In genomic region chr3:112681822-112682325, GRCh38 we compare ENCODE assay signal across 14 cellular contexts. TPM values are rescaled to one million over a fixed set of nuclear protein-coding genes. Genes with fewer than 3 reads are reported as not detected.
DNase-seq lines count a peak whose midpoint lies in the region; TF ChIP-seq lines count a peak whose summit lies in the region.
"Had no signal": no experiment of that assay in that cellular context is flagged by ENCODE, and none has a peak within 500 bp of the region (broad histone marks: within the 10 kb centered on the region; RNA-seq: fewer than 3 reads in every experiment).

No MANE protein-coding gene starts in this region.

- H3K27me3 Mint-ChIP-seq in mesothelial cell of epicardium (ENCODE audit: low read depth) (no peaks in the 10 kb centered on the region), endodermal cell (ENCODE audit: insufficient read depth) (no peaks in the 10 kb centered on the region)
- H3K27me3 Mint-ChIP-seq: type B pancreatic cell had no signal

- no peaks in the 10 kb centered on the region for H3K9me3 Mint-ChIP-seq in mesothelial cell of epicardium
- H3K9me3 Mint-ChIP-seq in endodermal cell = no peaks in the 10 kb centered on the region
- H3K9me3 Mint-ChIP-seq: type B pancreatic cell had no signal

- H3K4me1 ChIP-seq in endodermal cell (ENCODE audit: control insufficient read depth, insufficient read depth, low read length) (no peaks in the 10 kb centered on the region), right atrium auricular region (no peaks in the 10 kb centered on the region)

- H3K27me3 ChIP-seq in brain microvascular endothelial cell (replicated peaks) (no peaks in the 10 kb centered on the region), endodermal cell (ENCODE audit: control insufficient read depth, insufficient read depth, low read length, poor library complexity, severe bottlenecking) (no peaks in the 10 kb centered on the region), right atrium auricular region (no peaks in the 10 kb centered on the region)

- H3K36me3 Mint-ChIP-seq in mesothelial cell of epicardium (no peaks in the 10 kb centered on the region), endodermal cell (ENCODE audit: low read depth) (no peaks in the 10 kb centered on the region)
- H3K36me3 Mint-ChIP-seq: type B pancreatic cell had no signal

- H3K27ac ChIP-seq in brain microvascular endothelial cell = peak overlapping the region; percentile 73
- H3K27ac ChIP-seq in endodermal cell (ENCODE audit: low read depth, low read length) = no peak overlapping the region
- H3K27ac ChIP-seq in right atrium auricular region = no peak overlapping the region
- H3K27ac ChIP-seq: VCaP had no signal

- peak; percentile 88 for DNase-seq in EH (ENCODE audit: low read depth)
- peak; percentile 23 for DNase-seq in NCI-H1105 (lab: John Stamatoyannopoulos, UW)
- DNase-seq in brain microvascular endothelial cell = peak; percentile 56
- DNase-seq in mesothelial cell of epicardium (ENCODE audit: low spot score in 2 of 2, unreplicated experiment in 2 of 2) = no peak
- DNase-seq in NCI-H526 treated with DMSO at 0.1 percent for 48 hours (lab: John Stamatoyannopoulos, UW) = no peak
- no peak for DNase-seq in endodermal cell
- no peak for DNase-seq in right atrium auricular region (ENCODE audit: low spot score)
- DNase-seq in hippocampal formation (lab: John Stamatoyannopoulos, UW) = no peak
- DNase-seq: activated naive CD4-positive, alpha-beta T cell treated with Interleukin-2 at 50 U/mL for 16 hours; DMS79 treated with DMSO at 0.1 percent for 48 hours; islet precursor cell; NCI-H1092 had no signal

- peak overlapping the region; percentile 80 for H3K27ac Mint-ChIP-seq in mesothelial cell of epicardium
- H3K27ac Mint-ChIP-seq in endodermal cell = no peak overlapping the region
- H3K27ac Mint-ChIP-seq: type B pancreatic cell had no signal

- TF ChIP-seq CTCF in brain microvascular endothelial cell (IDR thresholded peaks at IDR 0.05; ENCODE audit: low read depth, low read length, missing control alignments) = no peak
- TF ChIP-seq CTCF in mesothelial cell of epicardium (IDR thresholded peaks at IDR 0.05; ENCODE audit: unreplicated experiment) = no peak
- no peak for TF ChIP-seq CTCF in endodermal cell (conservative IDR thresholded peaks at IDR 0.05)
- no peak for TF ChIP-seq CTCF in right atrium auricular region (IDR thresholded peaks at IDR 0.05)

- H3K4me1 Mint-ChIP-seq in mesothelial cell of epicardium = peaks cover 19% of the 10 kb centered on the region
- H3K4me1 Mint-ChIP-seq in endodermal cell = peaks cover 6% of the 10 kb centered on the region

- no peaks in the 10 kb centered on the region for H3K9me3 ChIP-seq in endodermal cell (ENCODE audit: control insufficient read depth, low read length)
- H3K9me3 ChIP-seq in right atrium auricular region = no peaks in the 10 kb centered on the region

- H3K4me3 ChIP-seq in brain microvascular endothelial cell (ENCODE audit: low read depth, low read length) = no peak overlapping the region
- no peak overlapping the region for H3K4me3 ChIP-seq in endodermal cell (ENCODE audit: low read length)
- H3K4me3 ChIP-seq in right atrium auricular region = no peak overlapping the region

- 90 to 94% methylated on average over 1 to 2 of the region's 2 CpGs for WGBS in endodermal cell (ENCODE audit: insufficient coverage in 1 of 2, insufficient read length in 1 of 2), 2 experiments

- in situ Hi-C loops in brain microvascular endothelial cell (cut with HindIII; ENCODE audit: low pct_ligation_motif_present, low sequenced_read_pairs) = no loop called here

- no peaks in the 10 kb centered on the region for H3K36me3 ChIP-seq in brain microvascular endothelial cell (replicated peaks)
- no peaks in the 10 kb centered on the region for H3K36me3 ChIP-seq in endodermal cell (ENCODE audit: control insufficient read depth, insufficient read depth, low read length)
- H3K36me3 ChIP-seq in right atrium auricular region = no peaks in the 10 kb centered on the region

- no peak overlapping the region for H3K9ac ChIP-seq in endodermal cell (ENCODE audit: extremely low read depth, low read length, poor library complexity, severe bottlenecking)

- no peak overlapping the region for H3K4me3 Mint-ChIP-seq in mesothelial cell of epicardium
- H3K4me3 Mint-ChIP-seq in endodermal cell = no peak overlapping the region
- H3K4me3 Mint-ChIP-seq: type B pancreatic cell had no signal

RNA-seq across cellular contexts. Expression of gene CCDC80, which starts 40.9 kb away (rescaled TPM):
- 126 to 134 TPM (median 133 TPM) in 3 replicates for total RNA-seq in mesothelial cell of epicardium
- total RNA-seq in endodermal cell = 10 to 100 TPM in 1 of 2 donors, 1 to 10 TPM in 1; 4.6 to 31.5 TPM
- 62.4 TPM for polyA plus RNA-seq in endodermal cell (2013, experiment 1 of 2)
- polyA plus RNA-seq in endodermal cell (2013, experiment 2 of 2) = 84.0 TPM
- total RNA-seq in right atrium auricular region = 100 to 1,000 TPM in 1 of 2 donors, 10 to 100 TPM in 1; 94.4 to 206 TPM

Comparison
In these comparisons a context has a peak if more than half of its experiments do, and no peak if none do; other contexts are left out.
1. DNase-seq: peak in EH (single experiment), NCI-H1105 (single experiment) and brain microvascular endothelial cell (single experiment); none in mesothelial cell of epicardium (0 of 2), NCI-H526 treated with DMSO at 0.1 percent for 48 hours (single experiment), endodermal cell (single experiment), right atrium auricular region (single experiment) and hippocampal formation (0 of 2).